Comparison of ENCODE assay signal across 11 cellular contexts in the genomic region with DNA sequence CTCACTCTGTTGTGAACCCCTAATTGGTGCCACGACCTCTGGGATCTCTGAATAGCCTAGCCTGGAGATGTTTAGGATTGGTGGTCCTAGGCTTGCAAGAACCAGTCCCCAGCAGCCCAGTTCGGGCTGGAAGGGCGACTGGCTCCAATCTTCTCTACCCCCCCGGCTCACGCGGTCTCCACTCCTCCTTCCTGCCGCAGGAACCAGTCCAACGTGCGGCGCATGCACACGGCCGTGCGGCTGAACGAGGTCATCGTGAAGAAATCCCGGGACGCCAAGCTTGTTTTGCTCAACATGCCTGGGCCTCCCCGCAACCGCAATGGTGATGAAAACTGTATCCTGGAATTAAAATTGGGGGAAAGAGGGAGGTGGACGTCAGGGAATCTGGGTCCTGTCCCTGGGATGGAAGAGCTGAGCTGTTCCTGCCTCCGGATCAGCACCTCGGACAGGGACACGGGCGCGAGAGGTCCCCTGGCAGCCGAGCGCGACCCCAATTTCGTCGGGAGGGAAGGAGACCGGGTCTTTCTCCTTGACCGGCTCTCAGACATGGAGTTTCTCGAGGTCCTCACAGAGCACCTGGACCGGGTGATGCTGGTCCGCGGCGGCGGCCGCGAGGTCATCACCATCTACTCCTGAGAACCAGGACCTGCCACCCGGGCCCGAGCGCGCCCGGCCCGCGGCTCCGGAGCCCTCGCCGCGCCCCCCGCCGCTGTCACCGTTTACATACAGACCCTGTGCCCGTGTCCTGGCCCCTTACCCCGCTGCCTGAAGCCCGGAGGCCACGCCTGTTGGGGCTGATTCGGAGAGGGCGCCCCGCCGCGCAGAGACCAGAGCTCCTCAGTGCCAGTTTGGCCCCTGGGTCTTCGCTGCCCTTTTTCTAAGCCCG. TPM values are rescaled to one million over a fixed set of nuclear protein-coding genes. Genes with fewer than 3 reads are reported as not detected.
DNase-seq lines count a peak whose midpoint lies in the region; ATAC-seq and TF ChIP-seq lines count a peak whose summit lies in the region.
"Had no signal": no experiment of that assay in that cellular context is flagged by ENCODE, and none has a peak within 500 bp of the region (broad histone marks: within the 10 kb centered on the region; RNA-seq: fewer than 3 reads in every experiment).

No MANE protein-coding gene starts in this region.

- intact Hi-C loops in activated CD4-positive, alpha-beta T cell treated with anti-CD3 and anti-CD28 coated beads, Interleukin-2, amount 10 ng/mL, durations not matched to agents 24 days and 14 days (cut with micrococcal nuclease): no loop called here
- intact Hi-C loops in right cardiac atrium (cut with DNase I) (no loop called here), spleen (cut with DNase I; ENCODE audit: low total_unique reads) (no loop called here)

- peaks cover 39% of the 10 kb centered on the region for H3K27me3 Mint-ChIP-seq in activated CD4-positive, alpha-beta T cell treated with anti-CD3 and anti-CD28 coated beads, Interleukin-2, amount 10 ng/mL, durations not matched to agents 24 days and 14 days
- H3K27me3 Mint-ChIP-seq in stimulated activated naive B cell treated with anti-CD40 and anti-IgM and Interleukin-4, amounts not matched to agents 10 μg/mL and 1 μg/mL and 100 μg/mL, for 72 hours: peaks cover 34 to 52% of the 10 kb centered on the region in 2 donors

- H3K27ac Mint-ChIP-seq in activated CD4-positive, alpha-beta T cell treated with anti-CD3 and anti-CD28 coated beads, Interleukin-2, amount 10 ng/mL, durations not matched to agents 24 days and 14 days: no peak overlapping the region
- H3K27ac Mint-ChIP-seq in stimulated activated naive B cell treated with anti-CD40 and anti-IgM and Interleukin-4, amounts not matched to agents 10 μg/mL and 1 μg/mL and 100 μg/mL, for 72 hours: no peak overlapping the region
- H3K27ac Mint-ChIP-seq: T-cell had no signal

- H3K4me1 ChIP-seq in right cardiac atrium (ENCODE audit: control insufficient read depth, insufficient read depth, low read length): peaks cover 6% of the 10 kb centered on the region
- H3K4me1 ChIP-seq in spleen: peaks cover 37 to 55% (median 50%) of the 10 kb centered on the region in 6 donors

- no peaks in the 10 kb centered on the region for H3K9me3 Mint-ChIP-seq in activated CD4-positive, alpha-beta T cell treated with anti-CD3 and anti-CD28 coated beads, Interleukin-2, amount 10 ng/mL, durations not matched to agents 24 days and 14 days
- H3K9me3 Mint-ChIP-seq in stimulated activated naive B cell treated with anti-CD40 and anti-IgM and Interleukin-4, amounts not matched to agents 10 μg/mL and 1 μg/mL and 100 μg/mL, for 72 hours: no peaks in the 10 kb centered on the region
- H3K9me3 Mint-ChIP-seq: T-cell had no signal

- DNase-seq in activated CD4-positive, alpha-beta T cell treated with anti-CD3 and anti-CD28 coated beads, Interleukin-2, amount 10 ng/mL, durations not matched to agents 24 days and 14 days: peak; percentile 73
- no peak for DNase-seq in activated CD4-positive, alpha-beta T cell treated with anti-CD3 and anti-CD28 coated beads for 1 hour
- peak; percentile 60 for DNase-seq in activated CD8-positive, alpha-beta memory T cell treated with anti-CD3 and anti-CD28 coated beads, Interleukin-2, amount 50 U/mL, for 48 hours
- peak; percentile 62 to 87 (median 84) for DNase-seq in right cardiac atrium
- no peak for DNase-seq in spleen
- no peak for DNase-seq in DMS114 treated with DMSO at 0.1 percent for 48 hours (lab: John Stamatoyannopoulos, UW; ENCODE audit: unreplicated experiment)
- DNase-seq in stimulated activated naive B cell treated with anti-CD40 and anti-IgM and Interleukin-4, amounts not matched to agents 10 μg/mL and 1 μg/mL and 100 μg/mL, for 72 hours: no peak
- no peak for DNase-seq in omental fat pad (ENCODE audit: low spot score)
- DNase-seq: transverse colon had no signal

- H3K36me3 ChIP-seq in spleen: peaks cover 2 to 31% (median 12%) of the 10 kb centered on the region in 6 donors

- TF ChIP-seq POLR2A in spleen (IDR thresholded peaks at IDR 0.05): no peak

- peaks cover 29% of the 10 kb centered on the region for H3K4me1 Mint-ChIP-seq in activated CD4-positive, alpha-beta T cell treated with anti-CD3 and anti-CD28 coated beads, Interleukin-2, amount 10 ng/mL, durations not matched to agents 24 days and 14 days
- peaks cover 39 to 50% of the 10 kb centered on the region in 2 donors for H3K4me1 Mint-ChIP-seq in stimulated activated naive B cell treated with anti-CD40 and anti-IgM and Interleukin-4, amounts not matched to agents 10 μg/mL and 1 μg/mL and 100 μg/mL, for 72 hours

- no peak overlapping the region for H3K27ac ChIP-seq in right cardiac atrium (ENCODE audit: low read length)
- no peak overlapping the region for H3K27ac ChIP-seq in spleen
- H3K27ac ChIP-seq: transverse colon had no signal

- 14% methylated on average over 65 of the region's 65 CpGs for WGBS in right cardiac atrium
- 14 to 27% (median 21%) methylated on average over 28 to 65 of the region's 65 CpGs for WGBS in spleen, 5 donors

- no peak for TF ChIP-seq CTCF in spleen (IDR thresholded peaks at IDR 0.05 in 8 of 11, conservative IDR thresholded peaks at IDR 0.05 in 3 of 11)
- TF ChIP-seq CTCF in omental fat pad (IDR thresholded peaks at IDR 0.05): no peak

- H3K4me3 ChIP-seq in right cardiac atrium (ENCODE audit: low read length) (no peak overlapping the region), spleen (peak overlapping the region in 6 of 8 donors; percentile 14 to 58 (median 26))

- no peaks in the 10 kb centered on the region for H3K9me3 ChIP-seq in right cardiac atrium (ENCODE audit: control insufficient read depth, low read length)
- H3K9me3 ChIP-seq in spleen: no peaks in the 10 kb centered on the region
- H3K9me3 ChIP-seq: transverse colon had no signal

- H3K36me3 Mint-ChIP-seq in activated CD4-positive, alpha-beta T cell treated with anti-CD3 and anti-CD28 coated beads, Interleukin-2, amount 10 ng/mL, durations not matched to agents 24 days and 14 days (ENCODE audit: low read depth): peaks cover 21% of the 10 kb centered on the region
- peaks cover 29 to 51% of the 10 kb centered on the region in 2 donors for H3K36me3 Mint-ChIP-seq in stimulated activated naive B cell treated with anti-CD40 and anti-IgM and Interleukin-4, amounts not matched to agents 10 μg/mL and 1 μg/mL and 100 μg/mL, for 72 hours

- ATAC-seq in right cardiac atrium: peak; percentile 25 to 39
- no peak for ATAC-seq in stimulated activated naive B cell treated with anti-CD40 and anti-IgM and Interleukin-4, amounts not matched to agents 10 μg/mL and 1 μg/mL and 100 μg/mL, for 72 hours (replicated peaks)
- no peak for ATAC-seq in omental fat pad (ENCODE audit: low FRiP score)
- ATAC-seq: T-cell had no signal

- no peak overlapping the region for H3K4me3 Mint-ChIP-seq in activated CD4-positive, alpha-beta T cell treated with anti-CD3 and anti-CD28 coated beads, Interleukin-2, amount 10 ng/mL, durations not matched to agents 24 days and 14 days
- no peak overlapping the region for H3K4me3 Mint-ChIP-seq in stimulated activated naive B cell treated with anti-CD40 and anti-IgM and Interleukin-4, amounts not matched to agents 10 μg/mL and 1 μg/mL and 100 μg/mL, for 72 hours

- no peaks in the 10 kb centered on the region for H3K27me3 ChIP-seq in right cardiac atrium (ENCODE audit: control insufficient read depth, insufficient read depth)
- H3K27me3 ChIP-seq in spleen (replicated peaks in 1 of 7): peaks cover 3 to 53% (median 20%) of the 10 kb centered on the region in 7 donors

RNA-seq across cellular contexts. Expression of a gene that starts 28.2 kb away (rescaled TPM):
- total RNA-seq in activated CD4-positive, alpha-beta T cell treated with anti-CD3 and anti-CD28 coated beads, Interleukin-2, amount 10 ng/mL, durations not matched to agents 24 days and 14 days: not detected in 2 replicates
- 1 to 10 TPM; 1.1 to 4.7 (median 2.6) TPM for total RNA-seq in right cardiac atrium
- polyA plus RNA-seq in right cardiac atrium: 6.6 TPM
- 1 to 10 TPM in 5 of 7 donors, under 1 TPM in 2; 0.20 to 4.0 (median 2.5) TPM for total RNA-seq in spleen
- 1 to 10 TPM; 1.8 to 8.7 (median 4.1) TPM for polyA plus RNA-seq in spleen
- total RNA-seq in omental fat pad: under 1 TPM in 1 of 4 donors, not detected in 3; 0.19 TPM
- total RNA-seq: transverse colon had no signal

RNA-seq across cellular contexts. Expression of a gene that starts 32.5 kb away (rescaled TPM):
- 27.6 and 30.3 TPM in 2 replicates for total RNA-seq in activated CD4-positive, alpha-beta T cell treated with anti-CD3 and anti-CD28 coated beads, Interleukin-2, amount 10 ng/mL, durations not matched to agents 24 days and 14 days
- total RNA-seq in right cardiac atrium: 10 to 100 TPM; 16.1 to 26.1 (median 21.2) TPM
- polyA plus RNA-seq in right cardiac atrium: 9.5 TPM
- 10 to 100 TPM; 27.3 to 33.2 (median 29.2) TPM for total RNA-seq in spleen
- polyA plus RNA-seq in spleen: 10 to 100 TPM; 14.3 to 22.3 (median 16.6) TPM
- total RNA-seq in omental fat pad: 10 to 100 TPM; 19.3 to 41.1 (median 23.2) TPM

RNA-seq across cellular contexts. Expression of a gene that starts 48.5 kb away (rescaled TPM):
- 0.19 and 0.28 TPM in 2 replicates for total RNA-seq in activated CD4-positive, alpha-beta T cell treated with anti-CD3 and anti-CD28 coated beads, Interleukin-2, amount 10 ng/mL, durations not matched to agents 24 days and 14 days
- total RNA-seq in right cardiac atrium (under 1 TPM; 0.17 to 0.81 (median 0.27) TPM), spleen (100 to 1,000 TPM in 5 of 7 donors, 10 to 100 TPM in 2; 75.2 to 295 (median 168) TPM), omental fat pad (10 to 100 TPM in 2 of 4 donors, 1 to 10 TPM in 1, under 1 TPM in 1; 0.84 to 90.4 (median 13.7) TPM)
- polyA plus RNA-seq in right cardiac atrium (0.16 TPM), spleen (10 to 100 TPM; 33.3 to 49.7 (median 37.1) TPM)
- total RNA-seq: renal cortical epithelial cell had no signal

Comparison
In these comparisons a context has a peak if more than half of its experiments do, and no peak if none do; other contexts are left out.
1. DNase-seq: peak in activated CD4-positive, alpha-beta T cell treated with anti-CD3 and anti-CD28 coated beads, Interleukin-2, amount 10 ng/mL, durations not matched to agents 24 days and 14 days (single experiment), activated CD8-positive, alpha-beta memory T cell treated with anti-CD3 and anti-CD28 coated beads, Interleukin-2, amount 50 U/mL, for 48 hours (single experiment) and right cardiac atrium (3 of 3); none in activated CD4-positive, alpha-beta T cell treated with anti-CD3 and anti-CD28 coated beads for 1 hour (single experiment), spleen (single experiment), DMS114 treated with DMSO at 0.1 percent for 48 hours (single experiment), stimulated activated naive B cell treated with anti-CD40 and anti-IgM and Interleukin-4, amounts not matched to agents 10 μg/mL and 1 μg/mL and 100 μg/mL, for 72 hours (single experiment) and omental fat pad (single experiment).
2. ATAC-seq: peak in right cardiac atrium (2 of 2); none in stimulated activated naive B cell treated with anti-CD40 and anti-IgM and Interleukin-4, amounts not matched to agents 10 μg/mL and 1 μg/mL and 100 μg/mL, for 72 hours (0 of 2) and omental fat pad (single experiment).